In the genomic region with DNA sequence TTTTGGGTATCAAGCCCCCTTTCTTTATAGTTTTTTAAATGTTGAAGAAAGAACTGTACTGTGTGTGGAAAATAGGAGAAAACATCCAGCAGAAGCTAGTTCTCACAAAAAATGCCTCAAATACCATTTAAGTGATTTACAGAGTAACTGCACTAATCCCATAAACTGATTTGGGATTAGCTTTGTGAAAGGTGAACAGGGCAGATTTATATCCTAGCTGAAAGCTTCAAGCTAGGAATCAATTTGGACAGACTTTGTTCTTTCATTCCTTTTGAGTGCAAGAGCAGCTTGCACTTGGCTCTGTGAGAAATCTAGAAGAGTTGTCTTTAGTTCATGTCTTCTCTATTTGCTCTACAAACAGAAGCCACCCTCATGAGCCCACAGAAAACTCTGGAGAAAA, we compare ENCODE assay signal across 16 cellular contexts.
DNase-seq lines count a peak whose midpoint lies in the region; ATAC-seq and TF ChIP-seq lines count a peak whose summit lies in the region.
"Had no signal": no experiment of that assay in that cellular context is flagged by ENCODE, and none has a peak within 500 bp of the region (broad histone marks: within the 10 kb centered on the region; RNA-seq: fewer than 3 reads in every experiment).

No MANE protein-coding gene starts in this region.

- POLR2A ChIA-PET in A673 (lab: Charles Lee; ENCODE audit: low non-redundant PET), result no interaction called here
- POLR2A ChIA-PET in PC-9 (lab: Charles Lee; ENCODE audit: unreplicated experiment), result no interaction called here

- no peak for ATAC-seq in GM18907 (IDR thresholded peaks at IDR 0.05; ENCODE audit: unreplicated experiment)
- ATAC-seq in HG02759 (IDR thresholded peaks at IDR 0.05; ENCODE audit: unreplicated experiment), result no peak

- H3F3A ChIP-seq in PC-9 (ENCODE audit: insufficient read depth, low read depth), result no peaks in the 10 kb centered on the region

- CTCF ChIA-PET in A673 (lab: Charles Lee) (no interaction called here), PC-9 (lab: Charles Lee) (interaction anchor here (0.5 kb wide), 1 partner anchor 101 kb away, joined by 3 read pairs; no protein-coding TSS in a partner anchor)

- H3K4me3 ChIP-seq in A673 (ENCODE audit: low read depth, low read length, poor library complexity, severe bottlenecking), result no peak overlapping the region
- no peak overlapping the region for H3K4me3 ChIP-seq in PC-9
- H3K4me3 ChIP-seq in retinal pigment epithelial cell (ENCODE audit: low read length), result no peak overlapping the region
- H3K4me3 ChIP-seq: GM23248 had no signal

- intact Hi-C loops in A673 (cut with micrococcal nuclease; ENCODE audit: unreplicated experiment), result no loop called here
- intact Hi-C loops in PC-9 (cut with micrococcal nuclease; ENCODE audit: unreplicated experiment), result no loop called here

- H3K4me2 ChIP-seq in PC-9, result peak overlapping the region; percentile 13; the same call in 1 of the 2 replicates

- no peaks in the 10 kb centered on the region for H4K20me1 ChIP-seq in PC-9 (ENCODE audit: insufficient read depth)

- BruUV-seq in A673 (replicated peaks; lab: Mats Ljungman, UMichigan) (no TSS peak), PC-9 (replicated peaks; lab: Mats Ljungman, UMichigan) (no TSS peak)

- DNase-seq in A673 (ENCODE audit: low spot score) (peak; percentile 5), NCI-H524 treated with DMSO at 0.1 percent for 48 hours (lab: John Stamatoyannopoulos, UW) (peak; percentile 21), PC-9 (no peak), retinal pigment epithelial cell (ENCODE audit: low read depth) (peak; percentile 86), occipital lobe (lab: John Stamatoyannopoulos, UW) (no peak)
- DNase-seq: BE2C; CD4-positive, alpha-beta memory T cell; DMS153; DMS79 treated with DMSO at 0.1 percent for 48 hours; EL; GM23248; H7; KG1 had no signal

- H3K9me3 ChIP-seq in A673 (ENCODE audit: low read depth, low read length, poor library complexity, severe bottlenecking) (no peaks in the 10 kb centered on the region), PC-9 (ENCODE audit: insufficient read depth, low read depth) (0 out of 2 replicates have a peak, but pooled peaks cover 3% of the 10 kb centered on the region)
- H3K9me3 ChIP-seq: BE2C had no signal

- peak overlapping the region; percentile 0; the same call in 1 of the 2 replicates for H2AFZ ChIP-seq in PC-9
- H2AFZ ChIP-seq: GM23248 had no signal

- no peaks in the 10 kb centered on the region for H3K79me2 ChIP-seq in PC-9 (ENCODE audit: low read depth)

- H3K27ac ChIP-seq in A673 (ENCODE audit: low read depth, low read length, poor library complexity, severe bottlenecking) (no peak overlapping the region), PC-9 (0 out of 2 replicates have a peak overlapping the region, but pooled peaks have one; percentile 6)
- H3K27ac ChIP-seq: C4-2B, GM23248 had no signal

- H3K4me1 ChIP-seq in A673 (ENCODE audit: insufficient read depth, low read length, poor library complexity, severe bottlenecking), result peaks cover 3% of the 10 kb centered on the region
- H3K4me1 ChIP-seq in PC-9 (replicated peaks; ENCODE audit: insufficient read depth), result peaks cover 17% of the 10 kb centered on the region
- H3K4me1 ChIP-seq: BE2C had no signal

- no peaks in the 10 kb centered on the region for H3K36me3 ChIP-seq in A673 (ENCODE audit: insufficient read depth, low read length, poor library complexity, severe bottlenecking)
- H3K36me3 ChIP-seq in PC-9 (ENCODE audit: low read depth), result no peaks in the 10 kb centered on the region
- H3K36me3 ChIP-seq: BE2C had no signal

- no peaks in the 10 kb centered on the region for H3K27me3 ChIP-seq in A673 (replicated peaks; ENCODE audit: insufficient read depth, low read depth, low read length, poor library complexity)
- H3K27me3 ChIP-seq in PC-9 (ENCODE audit: insufficient read depth, low read depth), result no peaks in the 10 kb centered on the region
- H3K27me3 ChIP-seq: BE2C had no signal

- no peaks in the 10 kb centered on the region for H3K9me2 ChIP-seq in PC-9 (ENCODE audit: insufficient read depth)

- TF ChIP-seq CTCF in A673 (conservative IDR thresholded peaks at IDR 0.05; ENCODE audit: low read depth, low read length) (no peak), PC-9 (conservative IDR thresholded peaks at IDR 0.05) (no peak), retinal pigment epithelial cell (conservative IDR thresholded peaks at IDR 0.05; ENCODE audit: low read depth, low read length) (no peak)

Comparison
In these comparisons a context has a peak if more than half of its experiments do, and no peak if none do; other contexts are left out.
1. DNase-seq: peak in A673 (single experiment), NCI-H524 treated with DMSO at 0.1 percent for 48 hours (single experiment) and retinal pigment epithelial cell (single experiment); none in PC-9 (0 of 2) and occipital lobe (single experiment).